ENCODE assay signal across 2 cellular contexts in the genomic region with DNA sequence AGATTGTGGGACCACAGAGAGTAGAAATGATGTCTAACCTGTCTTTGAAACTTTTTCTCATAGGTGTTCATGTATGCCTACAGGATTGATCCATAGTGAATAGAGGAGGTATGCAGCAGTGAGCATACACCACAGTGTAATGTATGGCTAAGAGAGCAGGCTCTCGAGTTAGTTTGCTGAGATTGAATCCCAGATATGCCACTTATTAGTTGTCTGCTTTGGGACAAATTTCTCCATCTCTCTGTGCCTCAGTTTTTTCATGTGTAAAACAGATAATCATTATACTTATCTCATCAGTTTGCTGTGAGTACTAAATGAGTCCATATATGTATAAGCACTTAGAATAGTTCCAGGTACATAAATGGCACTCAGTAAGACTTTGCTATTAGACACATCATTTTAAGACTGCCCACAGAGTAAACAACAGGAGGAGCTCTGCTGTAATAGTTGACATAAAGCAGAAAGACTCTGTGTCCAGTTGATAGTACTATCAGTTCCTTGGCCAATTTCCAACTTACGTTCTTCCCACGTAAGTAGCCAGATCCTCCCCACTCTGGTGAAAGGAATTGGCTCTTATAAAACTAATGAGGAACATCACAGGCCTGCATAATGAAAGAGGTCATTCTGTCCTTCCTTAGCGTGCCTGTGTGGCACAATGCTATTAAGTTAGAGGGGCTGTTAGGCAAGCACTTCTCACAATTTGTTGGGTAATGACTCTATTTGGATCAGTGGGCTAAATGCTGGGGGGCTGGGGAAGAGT.
TF ChIP-seq lines count a peak whose summit lies in the region.

No MANE protein-coding gene starts in this region.

TF ChIP-seq in IMR-90, 13 proteins besides CTCF, POLR2A, EP300 and RAD21:
- no peak for TF ChIP-seq MAFK (IDR thresholded peaks at IDR 0.05; ENCODE audit: low read depth, low read length)
- TF ChIP-seq, protein P1, sequence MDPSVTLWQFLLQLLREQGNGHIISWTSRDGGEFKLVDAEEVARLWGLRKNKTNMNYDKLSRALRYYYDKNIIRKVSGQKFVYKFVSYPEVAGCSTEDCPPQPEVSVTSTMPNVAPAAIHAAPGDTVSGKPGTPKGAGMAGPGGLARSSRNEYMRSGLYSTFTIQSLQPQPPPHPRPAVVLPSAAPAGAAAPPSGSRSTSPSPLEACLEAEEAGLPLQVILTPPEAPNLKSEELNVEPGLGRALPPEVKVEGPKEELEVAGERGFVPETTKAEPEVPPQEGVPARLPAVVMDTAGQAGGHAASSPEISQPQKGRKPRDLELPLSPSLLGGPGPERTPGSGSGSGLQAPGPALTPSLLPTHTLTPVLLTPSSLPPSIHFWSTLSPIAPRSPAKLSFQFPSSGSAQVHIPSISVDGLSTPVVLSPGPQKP (IDR thresholded peaks at IDR 0.05; ENCODE audit: borderline replicate concordance, low read depth, low read length), result no peak
- TF ChIP-seq, protein P2, sequence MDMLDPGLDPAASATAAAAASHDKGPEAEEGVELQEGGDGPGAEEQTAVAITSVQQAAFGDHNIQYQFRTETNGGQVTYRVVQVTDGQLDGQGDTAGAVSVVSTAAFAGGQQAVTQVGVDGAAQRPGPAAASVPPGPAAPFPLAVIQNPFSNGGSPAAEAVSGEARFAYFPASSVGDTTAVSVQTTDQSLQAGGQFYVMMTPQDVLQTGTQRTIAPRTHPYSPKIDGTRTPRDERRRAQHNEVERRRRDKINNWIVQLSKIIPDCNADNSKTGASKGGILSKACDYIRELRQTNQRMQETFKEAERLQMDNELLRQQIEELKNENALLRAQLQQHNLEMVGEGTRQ (IDR thresholded peaks at IDR 0.05; ENCODE audit: low read depth, low read length), result no peak
- TF ChIP-seq CHD1 (IDR thresholded peaks at IDR 0.05; ENCODE audit: low read depth, low read length), result no peak
- no peak for TF ChIP-seq NFE2L2 (IDR thresholded peaks at IDR 0.05; ENCODE audit: low read depth, low read length)
- TF ChIP-seq RFX5 (IDR thresholded peaks at IDR 0.05; ENCODE audit: low read depth, low read length), result no peak
- no peak for TF ChIP-seq MAZ (IDR thresholded peaks at IDR 0.05; ENCODE audit: borderline replicate concordance, low read depth, low read length)
- TF ChIP-seq RCOR1 (IDR thresholded peaks at IDR 0.05; ENCODE audit: insufficient replicate concordance, low read length), result no peak
- no peak for TF ChIP-seq BHLHE40 (IDR thresholded peaks at IDR 0.05; ENCODE audit: low read depth, low read length)
- TF ChIP-seq FOS (IDR thresholded peaks at IDR 0.05; ENCODE audit: low read depth, low read length), result no peak
- TF ChIP-seq SMC3 (IDR thresholded peaks at IDR 0.05; ENCODE audit: low read depth, low read length), result no peak
- TF ChIP-seq CEBPB (IDR thresholded peaks at IDR 0.05; ENCODE audit: low read depth, low read length), result no peak
- TF ChIP-seq MXI1 (IDR thresholded peaks at IDR 0.05; ENCODE audit: borderline replicate concordance, low read depth, low read length), result no peak

TF ChIP-seq in SK-N-SH, 30 proteins besides CTCF, POLR2A, EP300 and RAD21:
- no peak for TF ChIP-seq SIN3A (IDR thresholded peaks at IDR 0.05; ENCODE audit: borderline replicate concordance, low read depth, low read length)
- no peak for TF ChIP-seq POLR2AphosphoS5 (IDR thresholded peaks at IDR 0.05; ENCODE audit: low read depth, low read length)
- TF ChIP-seq RCOR1 (IDR thresholded peaks at IDR 0.05; ENCODE audit: low read length), result peak; percentile 65
- TF ChIP-seq, protein P3, sequence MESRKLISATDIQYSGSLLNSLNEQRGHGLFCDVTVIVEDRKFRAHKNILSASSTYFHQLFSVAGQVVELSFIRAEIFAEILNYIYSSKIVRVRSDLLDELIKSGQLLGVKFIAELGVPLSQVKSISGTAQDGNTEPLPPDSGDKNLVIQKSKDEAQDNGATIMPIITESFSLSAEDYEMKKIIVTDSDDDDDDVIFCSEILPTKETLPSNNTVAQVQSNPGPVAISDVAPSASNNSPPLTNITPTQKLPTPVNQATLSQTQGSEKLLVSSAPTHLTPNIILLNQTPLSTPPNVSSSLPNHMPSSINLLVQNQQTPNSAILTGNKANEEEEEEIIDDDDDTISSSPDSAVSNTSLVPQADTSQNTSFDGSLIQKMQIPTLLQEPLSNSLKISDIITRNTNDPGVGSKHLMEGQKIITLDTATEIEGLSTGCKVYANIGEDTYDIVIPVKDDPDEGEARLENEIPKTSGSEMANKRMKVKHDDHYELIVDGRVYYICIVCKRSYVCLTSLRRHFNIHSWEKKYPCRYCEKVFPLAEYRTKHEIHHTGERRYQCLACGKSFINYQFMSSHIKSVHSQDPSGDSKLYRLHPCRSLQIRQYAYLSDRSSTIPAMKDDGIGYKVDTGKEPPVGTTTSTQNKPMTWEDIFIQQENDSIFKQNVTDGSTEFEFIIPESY (IDR thresholded peaks at IDR 0.05; ENCODE audit: borderline replicate concordance, low read depth), result no peak
- no peak for TF ChIP-seq ELF1 (IDR thresholded peaks at IDR 0.05)
- TF ChIP-seq, protein P4, sequence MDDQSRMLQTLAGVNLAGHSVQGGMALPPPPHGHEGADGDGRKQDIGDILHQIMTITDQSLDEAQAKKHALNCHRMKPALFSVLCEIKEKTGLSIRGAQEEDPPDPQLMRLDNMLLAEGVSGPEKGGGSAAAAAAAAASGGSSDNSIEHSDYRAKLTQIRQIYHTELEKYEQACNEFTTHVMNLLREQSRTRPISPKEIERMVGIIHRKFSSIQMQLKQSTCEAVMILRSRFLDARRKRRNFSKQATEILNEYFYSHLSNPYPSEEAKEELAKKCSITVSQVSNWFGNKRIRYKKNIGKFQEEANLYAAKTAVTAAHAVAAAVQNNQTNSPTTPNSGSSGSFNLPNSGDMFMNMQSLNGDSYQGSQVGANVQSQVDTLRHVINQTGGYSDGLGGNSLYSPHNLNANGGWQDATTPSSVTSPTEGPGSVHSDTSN (IDR thresholded peaks at IDR 0.05), result no peak
- TF ChIP-seq FOXJ3 (CRISPR knock-in tag; IDR thresholded peaks at IDR 0.05), result peak; percentile 53; the same call in 1 of the 2 replicates
- peak; percentile 62 for TF ChIP-seq GATA2 (CRISPR knock-in tag; IDR thresholded peaks at IDR 0.05)
- TF ChIP-seq JUND (IDR thresholded peaks at IDR 0.05), result no peak
- no peak for TF ChIP-seq RXRA (IDR thresholded peaks at IDR 0.05; ENCODE audit: borderline replicate concordance, low read depth)
- TF ChIP-seq, protein P2 (IDR thresholded peaks at IDR 0.05; ENCODE audit: borderline replicate concordance, low read depth, low read length), result no peak
- no peak for TF ChIP-seq TEAD4 (IDR thresholded peaks at IDR 0.05; ENCODE audit: borderline replicate concordance, insufficient read depth)
- TF ChIP-seq MEF2A (IDR thresholded peaks at IDR 0.05; ENCODE audit: borderline replicate concordance, low read depth), result no peak
- no peak for TF ChIP-seq RFX5 (IDR thresholded peaks at IDR 0.05; ENCODE audit: low read length)
- TF ChIP-seq NRF1 (IDR thresholded peaks at IDR 0.05; ENCODE audit: low read depth, low read length), result no peak
- TF ChIP-seq, protein P5, sequence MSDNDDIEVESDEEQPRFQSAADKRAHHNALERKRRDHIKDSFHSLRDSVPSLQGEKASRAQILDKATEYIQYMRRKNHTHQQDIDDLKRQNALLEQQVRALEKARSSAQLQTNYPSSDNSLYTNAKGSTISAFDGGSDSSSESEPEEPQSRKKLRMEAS (IDR thresholded peaks at IDR 0.05; ENCODE audit: low read depth), result no peak
- TF ChIP-seq, protein P6, sequence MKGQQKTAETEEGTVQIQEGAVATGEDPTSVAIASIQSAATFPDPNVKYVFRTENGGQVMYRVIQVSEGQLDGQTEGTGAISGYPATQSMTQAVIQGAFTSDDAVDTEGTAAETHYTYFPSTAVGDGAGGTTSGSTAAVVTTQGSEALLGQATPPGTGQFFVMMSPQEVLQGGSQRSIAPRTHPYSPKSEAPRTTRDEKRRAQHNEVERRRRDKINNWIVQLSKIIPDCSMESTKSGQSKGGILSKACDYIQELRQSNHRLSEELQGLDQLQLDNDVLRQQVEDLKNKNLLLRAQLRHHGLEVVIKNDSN (IDR thresholded peaks at IDR 0.05; ENCODE audit: borderline replicate concordance, low read depth), result no peak
- TF ChIP-seq SMC3 (IDR thresholded peaks at IDR 0.05; ENCODE audit: low read depth, low read length), result no peak
- no peak for TF ChIP-seq YY1 (IDR thresholded peaks at IDR 0.05; ENCODE audit: low read depth)
- TF ChIP-seq FOSL2 (IDR thresholded peaks at IDR 0.05; ENCODE audit: borderline replicate concordance, low read depth), result no peak
- no peak for TF ChIP-seq FOXM1 (IDR thresholded peaks at IDR 0.05; ENCODE audit: low read depth)
- TF ChIP-seq TAF1 (IDR thresholded peaks at IDR 0.05; ENCODE audit: borderline replicate concordance, low read depth, low read length), result no peak
- TF ChIP-seq CHD2 (IDR thresholded peaks at IDR 0.05; ENCODE audit: low read length, partially characterized antibody), result peak; percentile 40
- peak; percentile 23; the same call in 1 of the 2 replicates for TF ChIP-seq NFIC (IDR thresholded peaks at IDR 0.05; ENCODE audit: borderline replicate concordance)
- TF ChIP-seq EZH2phosphoT487 (IDR thresholded peaks at IDR 0.05; ENCODE audit: borderline replicate concordance, low read depth), result no peak
- TF ChIP-seq GABPA (IDR thresholded peaks at IDR 0.05; ENCODE audit: low read depth), result no peak
- TF ChIP-seq, protein P7, sequence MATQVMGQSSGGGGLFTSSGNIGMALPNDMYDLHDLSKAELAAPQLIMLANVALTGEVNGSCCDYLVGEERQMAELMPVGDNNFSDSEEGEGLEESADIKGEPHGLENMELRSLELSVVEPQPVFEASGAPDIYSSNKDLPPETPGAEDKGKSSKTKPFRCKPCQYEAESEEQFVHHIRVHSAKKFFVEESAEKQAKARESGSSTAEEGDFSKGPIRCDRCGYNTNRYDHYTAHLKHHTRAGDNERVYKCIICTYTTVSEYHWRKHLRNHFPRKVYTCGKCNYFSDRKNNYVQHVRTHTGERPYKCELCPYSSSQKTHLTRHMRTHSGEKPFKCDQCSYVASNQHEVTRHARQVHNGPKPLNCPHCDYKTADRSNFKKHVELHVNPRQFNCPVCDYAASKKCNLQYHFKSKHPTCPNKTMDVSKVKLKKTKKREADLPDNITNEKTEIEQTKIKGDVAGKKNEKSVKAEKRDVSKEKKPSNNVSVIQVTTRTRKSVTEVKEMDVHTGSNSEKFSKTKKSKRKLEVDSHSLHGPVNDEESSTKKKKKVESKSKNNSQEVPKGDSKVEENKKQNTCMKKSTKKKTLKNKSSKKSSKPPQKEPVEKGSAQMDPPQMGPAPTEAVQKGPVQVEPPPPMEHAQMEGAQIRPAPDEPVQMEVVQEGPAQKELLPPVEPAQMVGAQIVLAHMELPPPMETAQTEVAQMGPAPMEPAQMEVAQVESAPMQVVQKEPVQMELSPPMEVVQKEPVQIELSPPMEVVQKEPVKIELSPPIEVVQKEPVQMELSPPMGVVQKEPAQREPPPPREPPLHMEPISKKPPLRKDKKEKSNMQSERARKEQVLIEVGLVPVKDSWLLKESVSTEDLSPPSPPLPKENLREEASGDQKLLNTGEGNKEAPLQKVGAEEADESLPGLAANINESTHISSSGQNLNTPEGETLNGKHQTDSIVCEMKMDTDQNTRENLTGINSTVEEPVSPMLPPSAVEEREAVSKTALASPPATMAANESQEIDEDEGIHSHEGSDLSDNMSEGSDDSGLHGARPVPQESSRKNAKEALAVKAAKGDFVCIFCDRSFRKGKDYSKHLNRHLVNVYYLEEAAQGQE (IDR thresholded peaks at IDR 0.05; ENCODE audit: low read depth, low read length), result no peak
- TF ChIP-seq, protein P8, sequence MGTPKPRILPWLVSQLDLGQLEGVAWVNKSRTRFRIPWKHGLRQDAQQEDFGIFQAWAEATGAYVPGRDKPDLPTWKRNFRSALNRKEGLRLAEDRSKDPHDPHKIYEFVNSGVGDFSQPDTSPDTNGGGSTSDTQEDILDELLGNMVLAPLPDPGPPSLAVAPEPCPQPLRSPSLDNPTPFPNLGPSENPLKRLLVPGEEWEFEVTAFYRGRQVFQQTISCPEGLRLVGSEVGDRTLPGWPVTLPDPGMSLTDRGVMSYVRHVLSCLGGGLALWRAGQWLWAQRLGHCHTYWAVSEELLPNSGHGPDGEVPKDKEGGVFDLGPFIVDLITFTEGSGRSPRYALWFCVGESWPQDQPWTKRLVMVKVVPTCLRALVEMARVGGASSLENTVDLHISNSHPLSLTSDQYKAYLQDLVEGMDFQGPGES (IDR thresholded peaks at IDR 0.05; ENCODE audit: low read depth, low read length), result no peak
- peak; percentile 19; the same call in 1 of the 2 replicates for TF ChIP-seq TCF12 (IDR thresholded peaks at IDR 0.05)
- no peak for TF ChIP-seq MXI1 (IDR thresholded peaks at IDR 0.05; ENCODE audit: low read depth, low read length)
